In genomic region chr12:90281156-90281868, GRCh38 we compare ENCODE assay signal across 14 cellular contexts.
"Had no signal": no experiment of that assay in that cellular context is flagged by ENCODE, and none has a peak within 500 bp of the region (broad histone marks: within the 10 kb centered on the region; RNA-seq: fewer than 3 reads in every experiment).

No MANE protein-coding gene starts in this region.

- H3K4me1 Mint-ChIP-seq: T-helper 17 cell, WTC11 had no signal

- H3K27ac Mint-ChIP-seq: activated CD4-positive, alpha-beta T cell treated with anti-CD3 and anti-CD28 coated beads, Interleukin-2, amount 10 ng/mL, durations not matched to agents 24 days and 14 days; activated T-helper 2 cell treated with anti-CD3 and anti-CD28 coated beads, Interferon-gamma antibody, Interleukin-2, Interleukin-4, amounts not matched to agents 10 μg/mL and 5 μg/mL and 100 μg/mL, durations not matched to agents 14 hours and 24 hours and 36 hours; effector memory CD8-positive, alpha-beta T cell; T-helper 17 cell; WTC11 had no signal

- H3K27me3 ChIP-seq: pancreas, sigmoid colon, SJCRH30 had no signal

- H3K36me3 ChIP-seq: pancreas, sigmoid colon, SJCRH30 had no signal

- ATAC-seq: left lobe of liver, pancreas, T-helper 17 cell, WTC11 had no signal

- H3K4me3 ChIP-seq: pancreas, sigmoid colon, SJCRH30 had no signal

- DNase-seq: activated CD4-positive, alpha-beta T cell treated with anti-CD3 and anti-CD28 coated beads, Interleukin-2, amount 10 ng/mL, durations not matched to agents 24 days and 14 days; activated CD8-positive, alpha-beta memory T cell treated with anti-CD3 and anti-CD28 coated beads, Interleukin-2, amount 50 U/mL, for 48 hours; aorta; effector memory CD8-positive, alpha-beta T cell; naive B cell; pancreas; sigmoid colon; SJCRH30; stimulated activated naive CD4-positive, alpha-beta T cell; T-helper 17 cell had no signal

- H3K27ac ChIP-seq: epithelial cell of prostate, pancreas, sigmoid colon, SJCRH30 had no signal

- H3K27me3 Mint-ChIP-seq: effector memory CD8-positive, alpha-beta T cell; naive B cell; T-helper 17 cell had no signal

- H3K4me3 Mint-ChIP-seq: activated CD4-positive, alpha-beta T cell treated with anti-CD3 and anti-CD28 coated beads, Interleukin-2, amount 10 ng/mL, durations not matched to agents 24 days and 14 days; effector memory CD8-positive, alpha-beta T cell; T-helper 17 cell; WTC11 had no signal

- H3K4me1 ChIP-seq: pancreas, sigmoid colon, SJCRH30 had no signal

- H3K9me3 ChIP-seq: pancreas had no signal
